In the genomic region with DNA sequence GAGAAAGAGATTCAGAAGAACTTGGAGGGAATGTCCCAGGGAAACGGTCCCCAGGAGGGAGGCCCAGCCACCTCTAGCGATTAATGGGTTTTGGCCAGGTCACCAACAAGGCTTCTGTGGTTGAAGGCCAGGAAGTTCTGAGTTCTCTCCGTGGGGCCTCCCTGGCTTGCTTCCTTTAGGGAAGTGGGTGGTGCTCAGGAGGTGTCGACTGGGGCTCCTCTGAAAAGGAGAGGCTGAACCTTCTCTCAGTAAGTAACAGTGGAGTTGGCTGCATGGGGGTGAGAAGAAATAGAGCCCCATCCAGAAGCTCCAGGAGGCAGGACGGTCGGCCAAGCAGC, we compare ENCODE assay signal across 15 cellular contexts.
DNase-seq lines count a peak whose midpoint lies in the region; ATAC-seq and TF ChIP-seq lines count a peak whose summit lies in the region.
"Had no signal": no experiment of that assay in that cellular context is flagged by ENCODE, and none has a peak within 500 bp of the region (broad histone marks: within the 10 kb centered on the region; RNA-seq: fewer than 3 reads in every experiment).

No MANE protein-coding gene starts in this region.

- peaks cover 22% of the 10 kb centered on the region for H3K36me3 Mint-ChIP-seq in Caco-2 (ENCODE audit: insufficient read depth, unreplicated experiment)
- no peaks in the 10 kb centered on the region for H3K36me3 Mint-ChIP-seq in activated T-cell treated with anti-CD3 and anti-CD28 coated beads, Interleukin-2, amount 50 U/mL, for 4 hours (ENCODE audit: insufficient read depth)
- H3K36me3 Mint-ChIP-seq: CD4-positive, CD25-positive, alpha-beta regulatory T cell had no signal

- H3K9ac ChIP-seq in parathyroid adenoma = no peak overlapping the region

- DNase-seq in Caco-2 (no peak), NOMO-1 (lab: John Stamatoyannopoulos, UW; ENCODE audit: unreplicated experiment in 2 of 2) (peak; percentile 62 to 77), fibroblast of pulmonary artery (ENCODE audit: low read depth) (peak; percentile 57), NCI-H128 (lab: John Stamatoyannopoulos, UW; ENCODE audit: unreplicated experiment) (no peak)
- no peak for DNase-seq in activated T-cell treated with anti-CD3 and anti-CD28 coated beads, Interleukin-2, amount 50 U/mL, for 4 hours
- no peak for DNase-seq in stimulated activated CD4-positive, alpha-beta T cell treated with anti-CD3 and anti-CD28 coated beads, Interleukin-12 subunit alpha, Interleukin-12 subunit beta, amount 100 ng/mL, for 4 hours
- DNase-seq: activated CD4-positive, alpha-beta T cell treated with anti-CD3 and anti-CD28 coated beads for 36 hours; CD4-positive, CD25-positive, alpha-beta regulatory T cell; SHP77 treated with DMSO at 0.1 percent for 48 hours; trophoblast cell had no signal

- no peaks in the 10 kb centered on the region for H3K27me3 Mint-ChIP-seq in Caco-2 (ENCODE audit: insufficient read depth, unreplicated experiment)
- no peaks in the 10 kb centered on the region for H3K27me3 Mint-ChIP-seq in activated T-cell treated with anti-CD3 and anti-CD28 coated beads, Interleukin-2, amount 50 U/mL, for 4 hours (ENCODE audit: low read depth)
- H3K27me3 Mint-ChIP-seq: activated CD4-positive, alpha-beta T cell treated with anti-CD3 and anti-CD28 coated beads for 36 hours; CD4-positive, CD25-positive, alpha-beta regulatory T cell; central memory CD8-positive, alpha-beta T cell had no signal

- H3K4me1 Mint-ChIP-seq in Caco-2 (ENCODE audit: low read depth, unreplicated experiment) = peaks cover 34% of the 10 kb centered on the region
- no peaks in the 10 kb centered on the region for H3K4me1 Mint-ChIP-seq in activated T-cell treated with anti-CD3 and anti-CD28 coated beads, Interleukin-2, amount 50 U/mL, for 4 hours (ENCODE audit: low read depth)
- H3K4me1 Mint-ChIP-seq: activated CD4-positive, alpha-beta T cell treated with anti-CD3 and anti-CD28 coated beads for 36 hours; IgD-negative memory B cell had no signal

- peaks cover 40% of the 10 kb centered on the region for H3K4me1 ChIP-seq in Caco-2
- H3K4me1 ChIP-seq in parathyroid adenoma = peaks cover 29% of the 10 kb centered on the region
- H3K4me1 ChIP-seq: HAP-1 had no signal

- H3K9me3 ChIP-seq in Caco-2 (peaks cover 11% of the 10 kb centered on the region; the same call in 1 of the 2 replicates), parathyroid adenoma (ENCODE audit: control insufficient read depth, low read length) (no peaks in the 10 kb centered on the region)

- H3K27ac Mint-ChIP-seq in Caco-2 (ENCODE audit: unreplicated experiment) = peak overlapping the region; percentile 97
- H3K27ac Mint-ChIP-seq: activated CD4-positive, alpha-beta T cell treated with anti-CD3 and anti-CD28 coated beads for 36 hours; CD4-positive, CD25-positive, alpha-beta regulatory T cell; IgD-negative memory B cell had no signal

- H3K27ac ChIP-seq in parathyroid adenoma = peak overlapping the region; percentile 81

- peak overlapping the region; percentile 16 for H2AFZ ChIP-seq in parathyroid adenoma

- BruUV-seq in Caco-2 (replicated peaks; lab: Mats Ljungman, UMichigan) = TSS peak; percentile 96

- peak overlapping the region; percentile 10 for H3K4me2 ChIP-seq in parathyroid adenoma (ENCODE audit: low read length)

- H3K79me2 ChIP-seq in parathyroid adenoma = peaks cover 42% of the 10 kb centered on the region

- peak overlapping the region; percentile 58 for H3K4me3 Mint-ChIP-seq in Caco-2 (ENCODE audit: unreplicated experiment)
- H3K4me3 Mint-ChIP-seq in activated T-cell treated with anti-CD3 and anti-CD28 coated beads, Interleukin-2, amount 50 U/mL, for 4 hours = no peak overlapping the region
- H3K4me3 Mint-ChIP-seq: activated CD4-positive, alpha-beta T cell treated with anti-CD3 and anti-CD28 coated beads for 36 hours; CD4-positive, CD25-positive, alpha-beta regulatory T cell; central memory CD8-positive, alpha-beta T cell; IgD-negative memory B cell had no signal

- CTCF ChIA-PET in Caco-2 (lab: Charles Lee) = interaction anchor here (0.8 to 1.9 kb wide), 10 partner anchors 10 to 153 kb away, joined by 3 to 25 read pairs (median 6); no protein-coding TSS in a partner anchor

- H3K36me3 ChIP-seq in Caco-2 (ENCODE audit: control insufficient read depth, insufficient read depth, low read length) (no peaks in the 10 kb centered on the region), parathyroid adenoma (ENCODE audit: control insufficient read depth, insufficient read depth, low read length) (no peaks in the 10 kb centered on the region)
- H3K36me3 ChIP-seq: HAP-1 had no signal

- H3K4me3 ChIP-seq in Caco-2 (ENCODE audit: low read depth, low read length) (no peak overlapping the region), fibroblast of pulmonary artery (replicated peaks; ENCODE audit: low read depth, low read length) (no peak overlapping the region), parathyroid adenoma (ENCODE audit: low read depth, low read length) (no peak overlapping the region)
- H3K4me3 ChIP-seq: HAP-1 had no signal

- H3K9me3 Mint-ChIP-seq in Caco-2 (ENCODE audit: unreplicated experiment) = no peaks in the 10 kb centered on the region
- H3K9me3 Mint-ChIP-seq in activated T-cell treated with anti-CD3 and anti-CD28 coated beads, Interleukin-2, amount 50 U/mL, for 4 hours = peaks cover 6% of the 10 kb centered on the region
- H3K9me3 Mint-ChIP-seq: central memory CD8-positive, alpha-beta T cell had no signal

- intact Hi-C loops in Caco-2 (cut with micrococcal nuclease; ENCODE audit: unreplicated experiment) = no loop called here

- no peak for TF ChIP-seq CTCF in Caco-2 (IDR thresholded peaks at IDR 0.05; ENCODE audit: insufficient read depth in 1 of 2, low read depth in 1 of 2, low read length in 1 of 2, severe bottlenecking in 1 of 2, unreplicated experiment in 1 of 2)
- TF ChIP-seq CTCF in fibroblast of pulmonary artery (IDR thresholded peaks at IDR 0.05; ENCODE audit: low read length, missing control alignments) = no peak
- no peak for TF ChIP-seq CTCF in parathyroid adenoma (IDR thresholded peaks at IDR 0.05)

- H3K27me3 ChIP-seq in Caco-2 (replicated peaks; ENCODE audit: control insufficient read depth, insufficient read depth, low read length) (no peaks in the 10 kb centered on the region), parathyroid adenoma (ENCODE audit: control insufficient read depth, insufficient read depth, low read length) (no peaks in the 10 kb centered on the region)

- POLR2A ChIA-PET in Caco-2 (lab: Charles Lee) = interaction anchor here (0.6 to 1.7 kb wide), 10 partner anchors 10 to 99 kb away, joined by 3 to 16 read pairs (median 4); partner anchors contain the start of gene GSE1

- no peak for ATAC-seq in GM21381 (IDR thresholded peaks at IDR 0.05; ENCODE audit: unreplicated experiment)
- ATAC-seq in activated T-cell treated with anti-CD3 and anti-CD28 coated beads, Interleukin-2, amount 50 U/mL, for 4 hours = no peak
- ATAC-seq: activated CD4-positive, alpha-beta T cell treated with anti-CD3 and anti-CD28 coated beads for 36 hours had no signal

Comparison
In these comparisons a context has a peak if more than half of its experiments do, and no peak if none do; other contexts are left out.
1. DNase-seq: peak in NOMO-1 (2 of 2) and fibroblast of pulmonary artery (single experiment); none in Caco-2 (0 of 2), activated T-cell treated with anti-CD3 and anti-CD28 coated beads, Interleukin-2, amount 50 U/mL, for 4 hours (single experiment), stimulated activated CD4-positive, alpha-beta T cell treated with anti-CD3 and anti-CD28 coated beads, Interleukin-12 subunit alpha, Interleukin-12 subunit beta, amount 100 ng/mL, for 4 hours (single experiment) and NCI-H128 (single experiment).